10 cellular contexts compared by ENCODE assay signal in the genomic region with DNA sequence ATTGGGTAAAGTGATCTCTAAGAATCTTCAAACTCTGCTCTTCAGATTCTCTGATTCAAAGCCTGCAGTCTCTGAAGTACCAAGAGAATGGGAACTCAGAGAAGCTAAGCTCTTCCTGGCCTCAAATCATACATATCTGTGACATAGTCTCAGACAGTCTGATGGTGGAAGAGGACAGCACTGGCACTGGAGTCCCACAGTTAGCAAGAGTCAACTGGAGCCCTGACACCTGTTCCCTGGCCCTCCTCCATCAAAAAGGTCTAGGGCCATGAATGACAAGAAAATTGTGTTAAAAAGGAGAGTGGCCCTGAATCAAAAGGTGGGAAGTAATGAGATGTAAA.
DNase-seq lines count a peak whose midpoint lies in the region; ATAC-seq and TF ChIP-seq lines count a peak whose summit lies in the region.
"Had no signal": no experiment of that assay in that cellular context is flagged by ENCODE, and none has a peak within 500 bp of the region (broad histone marks: within the 10 kb centered on the region; RNA-seq: fewer than 3 reads in every experiment).

No MANE protein-coding gene starts in this region.

- H3K9ac ChIP-seq in SU-DHL-6 (ENCODE audit: low read length) = peak overlapping the region; percentile 52

- H3K27me3 ChIP-seq in SU-DHL-6 (ENCODE audit: low read length) = no peaks in the 10 kb centered on the region
- H3K27me3 ChIP-seq in WERI-Rb-1 (ENCODE audit: insufficient read depth, low read depth, severe bottlenecking) = no peaks in the 10 kb centered on the region

- H3K4me2 ChIP-seq in SU-DHL-6 (ENCODE audit: low read depth, low read length, poor library complexity, severe bottlenecking) = peak overlapping the region; percentile 62

- H3K9me3 Mint-ChIP-seq in stimulated activated naive B cell treated with anti-CD40 and anti-IgM and Interleukin-4, amounts not matched to agents 10 μg/mL and 1 μg/mL and 100 μg/mL, for 72 hours = peaks cover 5 to 6% of the 10 kb centered on the region in 2 donors
- H3K9me3 Mint-ChIP-seq: dendritic cell treated with granulocyte-macrophage colony-stimulating factor and Interleukin-4, amounts not matched to agents 40 ng/mL and 50 ng/mL, for 4 days; mesothelial cell of epicardium had no signal

- no peak overlapping the region for H2AFZ ChIP-seq in SU-DHL-6 (ENCODE audit: low read depth, low read length, severe bottlenecking)

- H3K79me2 ChIP-seq in SU-DHL-6 (ENCODE audit: insufficient read depth, low read length) = no peaks in the 10 kb centered on the region

- H3K9me3 ChIP-seq in SU-DHL-6 (ENCODE audit: insufficient read depth, low read length) = no peaks in the 10 kb centered on the region
- H3K9me3 ChIP-seq in WERI-Rb-1 (ENCODE audit: severe bottlenecking) = no peaks in the 10 kb centered on the region

- peak overlapping the region; percentile 69 to 71 for H3K4me3 Mint-ChIP-seq in stimulated activated naive B cell treated with anti-CD40 and anti-IgM and Interleukin-4, amounts not matched to agents 10 μg/mL and 1 μg/mL and 100 μg/mL, for 72 hours
- H3K4me3 Mint-ChIP-seq: dendritic cell treated with granulocyte-macrophage colony-stimulating factor and Interleukin-4, amounts not matched to agents 40 ng/mL and 50 ng/mL, for 4 days; mesothelial cell of epicardium had no signal

- peak; percentile 9 to 10 for ATAC-seq in activated CD4-positive, CD25-positive, alpha-beta regulatory T cell treated with anti-CD3 and anti-CD28 coated beads, Interleukin-2, amount 50 U/mL, for 24 hours
- peak; percentile 29 for ATAC-seq in HG02943 (IDR thresholded peaks at IDR 0.05; ENCODE audit: low read depth, unreplicated experiment)
- ATAC-seq in stimulated activated naive B cell treated with anti-CD40 and anti-IgM and Interleukin-4, amounts not matched to agents 10 μg/mL and 1 μg/mL and 100 μg/mL, for 72 hours (replicated peaks) = peak; percentile 29 to 33

- TF ChIP-seq CTCF in SU-DHL-6 (IDR thresholded peaks at IDR 0.05; ENCODE audit: insufficient read depth, low read length, poor library complexity, severe bottlenecking) (no peak), WERI-Rb-1 (IDR thresholded peaks at IDR 0.05; ENCODE audit: low read depth, low read length) (no peak)

- peaks cover 79 to 98% of the 10 kb centered on the region in 2 donors for H3K4me1 Mint-ChIP-seq in stimulated activated naive B cell treated with anti-CD40 and anti-IgM and Interleukin-4, amounts not matched to agents 10 μg/mL and 1 μg/mL and 100 μg/mL, for 72 hours

- peaks cover 16 to 21% of the 10 kb centered on the region in 2 donors for H3K36me3 Mint-ChIP-seq in stimulated activated naive B cell treated with anti-CD40 and anti-IgM and Interleukin-4, amounts not matched to agents 10 μg/mL and 1 μg/mL and 100 μg/mL, for 72 hours
- H3K36me3 Mint-ChIP-seq: mesothelial cell of epicardium had no signal

- no peaks in the 10 kb centered on the region for H3K9me2 ChIP-seq in SU-DHL-6 (replicated peaks; ENCODE audit: insufficient read depth, low read length)

- peak overlapping the region; percentile 99 for H3K27ac Mint-ChIP-seq in stimulated activated naive B cell treated with anti-CD40 and anti-IgM and Interleukin-4, amounts not matched to agents 10 μg/mL and 1 μg/mL and 100 μg/mL, for 72 hours
- H3K27ac Mint-ChIP-seq: dendritic cell treated with granulocyte-macrophage colony-stimulating factor and Interleukin-4, amounts not matched to agents 40 ng/mL and 50 ng/mL, for 4 days; mesothelial cell of epicardium had no signal

- DNase-seq in activated CD4-positive, CD25-positive, alpha-beta regulatory T cell treated with anti-CD3 and anti-CD28 coated beads, Interleukin-2, amount 50 U/mL, for 72 hours = no peak
- no peak for DNase-seq in stimulated activated naive B cell treated with anti-CD40 and anti-IgM and Interleukin-4, amounts not matched to agents 10 μg/mL and 1 μg/mL and 100 μg/mL, for 72 hours
- DNase-seq in WERI-Rb-1 (no peak), NCI-H1105 (lab: John Stamatoyannopoulos, UW) (no peak), NCI-H2081 (lab: John Stamatoyannopoulos, UW) (no peak)

- H3K36me3 ChIP-seq in SU-DHL-6 (ENCODE audit: low read length) (no peaks in the 10 kb centered on the region), WERI-Rb-1 (no peaks in the 10 kb centered on the region)

- H3K27ac ChIP-seq in SU-DHL-6 (ENCODE audit: low read depth, low read length) (peak overlapping the region; percentile 94), WERI-Rb-1 (no peak overlapping the region)

- no peaks in the 10 kb centered on the region for H3K27me3 Mint-ChIP-seq in stimulated activated naive B cell treated with anti-CD40 and anti-IgM and Interleukin-4, amounts not matched to agents 10 μg/mL and 1 μg/mL and 100 μg/mL, for 72 hours

- H3F3A ChIP-seq in SU-DHL-6 (ENCODE audit: insufficient read depth) = peaks cover 27% of the 10 kb centered on the region

- no peaks in the 10 kb centered on the region for H4K20me1 ChIP-seq in SU-DHL-6 (ENCODE audit: low read depth, low read length)

- H3K4me3 ChIP-seq in SU-DHL-6 (ENCODE audit: insufficient read depth, low read length, poor library complexity, severe bottlenecking) = peak overlapping the region; percentile 1
- H3K4me3 ChIP-seq in WERI-Rb-1 (ENCODE audit: low read depth, low read length) = no peak overlapping the region
